In the genomic region with DNA sequence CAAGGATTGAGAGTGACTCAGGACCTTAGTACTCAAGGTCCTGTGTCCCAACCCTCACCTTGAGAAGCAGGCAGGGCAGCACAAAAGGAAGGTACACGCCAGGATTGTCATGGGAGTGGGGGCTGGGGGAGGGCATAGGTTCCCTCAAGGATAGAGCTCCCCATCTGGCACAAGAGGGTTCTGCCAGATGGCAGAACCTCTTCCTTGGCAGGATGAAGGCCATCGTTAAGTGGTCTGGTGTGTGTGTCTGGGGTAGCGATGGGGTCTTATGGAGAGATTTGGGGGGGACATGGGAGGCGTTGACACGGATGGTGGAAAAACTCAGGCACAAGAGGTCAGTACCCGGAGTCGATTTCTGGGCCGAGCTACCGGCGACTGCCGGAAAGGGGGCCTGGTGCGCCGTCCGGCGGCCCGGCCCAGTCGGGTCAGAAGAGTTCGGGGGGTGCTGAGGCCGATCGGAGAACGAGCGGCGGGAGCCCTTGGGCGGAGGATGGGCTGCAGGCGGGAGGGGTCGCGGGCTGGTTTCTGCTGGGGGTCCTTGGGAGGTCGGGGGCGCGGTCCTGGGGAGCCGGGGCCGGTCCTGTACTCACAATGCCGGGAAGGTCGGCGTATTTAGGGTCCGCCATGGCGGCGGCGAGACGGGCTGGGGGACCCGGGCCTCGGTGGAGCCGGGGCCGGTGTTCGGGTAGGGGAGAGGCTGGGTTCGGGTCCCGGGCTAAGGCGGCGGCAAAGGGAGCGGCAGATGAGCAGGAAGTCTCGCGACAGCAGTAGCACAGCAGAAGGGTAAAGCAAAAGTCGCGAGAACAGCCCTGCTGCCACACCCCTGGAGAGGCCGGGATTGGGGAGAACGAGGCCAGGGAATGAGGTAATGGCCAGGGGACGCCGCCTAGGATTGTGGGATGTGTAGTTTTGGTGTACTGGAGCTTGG, we compare ENCODE assay signal across 8 cellular contexts. TPM values are rescaled to one million over a fixed set of nuclear protein-coding genes. Genes with fewer than 3 reads are reported as not detected.
DNase-seq lines count a peak whose midpoint lies in the region; ATAC-seq and TF ChIP-seq lines count a peak whose summit lies in the region.

A gene (minus strand): TSS at position 755 of the 928 bp plus-strand sequence. CDS start 129 bp downstream, at position 626.

- peaks cover 15% of the 10 kb centered on the region for H3K4me1 ChIP-seq in testis

- H3K36me3 ChIP-seq in testis (ENCODE audit: low read depth, missing control alignments): no peaks in the 10 kb centered on the region

- ATAC-seq in HG02588 (IDR thresholded peaks at IDR 0.05; ENCODE audit: unreplicated experiment): peak; percentile 97
- ATAC-seq in SK-N-SH treated with all-trans-retinoic acid at 6 μM for 48 hours: peak; percentile 94
- peak; percentile 98 for ATAC-seq in omental fat pad (ENCODE audit: low FRiP score)

- H3K27ac ChIP-seq in testis: peak within 1 kb of the TSS; percentile 76 to 79

- H3K27me3 ChIP-seq in testis: no peaks in the 10 kb centered on the region

- DNase-seq in GM10248 (ENCODE audit: extremely low spot score): peak; percentile 98
- DNase-seq in NCI-H1092 (lab: John Stamatoyannopoulos, UW): peak; percentile 94
- peak; percentile 85 for DNase-seq in glomerular endothelial cell (ENCODE audit: extremely low read depth, low read depth, low spot score)
- DNase-seq in omental fat pad (ENCODE audit: low spot score): peak; percentile 82
- DNase-seq in testis: peak; percentile 99

- no peaks in the 10 kb centered on the region for H3K9me3 Mint-ChIP-seq in activated naive CD4-positive, alpha-beta T cell treated with anti-CD3 and anti-CD28 coated beads, Interleukin-2, amount 50 U/mL, for 24 hours

- H3K27me3 Mint-ChIP-seq in activated naive CD4-positive, alpha-beta T cell treated with anti-CD3 and anti-CD28 coated beads, Interleukin-2, amount 50 U/mL, for 24 hours: peaks cover 2% of the 10 kb centered on the region

- TF ChIP-seq CTCF in GM10248 (IDR thresholded peaks at IDR 0.05; ENCODE audit: control extremely low read depth, extremely low read depth, low read depth, missing control alignments): peak; percentile 29
- TF ChIP-seq CTCF in omental fat pad (IDR thresholded peaks at IDR 0.05): no peak
- TF ChIP-seq CTCF in testis (IDR thresholded peaks at IDR 0.05): no peak

- H3K4me1 Mint-ChIP-seq in activated naive CD4-positive, alpha-beta T cell treated with anti-CD3 and anti-CD28 coated beads, Interleukin-2, amount 50 U/mL, for 24 hours: peaks cover 50% of the 10 kb centered on the region

- intact Hi-C loops in testis (cut with DNase I; ENCODE audit: low total_unique reads): no loop called here

- no peak for TF ChIP-seq POLR2A in testis (IDR thresholded peaks at IDR 0.05)

- POLR2A ChIA-PET in GM10248 (lab: Yijun Ruan, JAX): interaction anchor here (1.0 to 1.6 kb wide), 2 partner anchors 9 to 27 kb away, joined by 6 to 9 read pairs; no protein-coding TSS in a partner anchor

- H3K27ac Mint-ChIP-seq in activated naive CD4-positive, alpha-beta T cell treated with anti-CD3 and anti-CD28 coated beads, Interleukin-2, amount 50 U/mL, for 24 hours: peak within 1 kb of the TSS; percentile 94

- CTCF ChIA-PET in GM10248 (lab: Yijun Ruan, JAX): interaction anchor here (1.0 to 3.6 kb wide), 8 partner anchors 9 to 90 kb away, joined by 3 to 19 read pairs (median 5); a partner anchor contains a TSS

- no peaks in the 10 kb centered on the region for H3K9me3 ChIP-seq in testis

- H3K4me3 ChIP-seq in testis: peak within 1 kb of the TSS; percentile 79 to 94

- H3K36me3 Mint-ChIP-seq in activated naive CD4-positive, alpha-beta T cell treated with anti-CD3 and anti-CD28 coated beads, Interleukin-2, amount 50 U/mL, for 24 hours: no peaks in the 10 kb centered on the region

- H3K4me3 Mint-ChIP-seq in activated naive CD4-positive, alpha-beta T cell treated with anti-CD3 and anti-CD28 coated beads, Interleukin-2, amount 50 U/mL, for 24 hours: peak within 1 kb of the TSS; percentile 98

- 0 to 1% methylated on average over 52 to 58 of the region's 58 CpGs for WGBS in testis, 2 donors

TF ChIP-seq in SK-N-SH treated with all-trans-retinoic acid at 6 μM for 48 hours, 23 proteins besides CTCF, POLR2A, EP300 and RAD21:
- TF ChIP-seq RARB (CRISPR knock-in tag; IDR thresholded peaks at IDR 0.05) (no peak), OSR1 (CRISPR knock-in tag; IDR thresholded peaks at IDR 0.05) (no peak), BACH2 (CRISPR knock-in tag; IDR thresholded peaks at IDR 0.05; ENCODE audit: borderline replicate concordance) (no peak), CSDC2 (CRISPR knock-in tag; IDR thresholded peaks at IDR 0.05) (no peak), ZNF8 (CRISPR knock-in tag; IDR thresholded peaks at IDR 0.05) (no peak), TOX (CRISPR knock-in tag; IDR thresholded peaks at IDR 0.05; ENCODE audit: borderline replicate concordance) (no peak), GLIS3 (CRISPR knock-in tag; IDR thresholded peaks at IDR 0.05) (no peak), ZC3H10 (CRISPR knock-in tag; IDR thresholded peaks at IDR 0.05) (no peak), TCF4 (CRISPR knock-in tag; IDR thresholded peaks at IDR 0.05; ENCODE audit: borderline replicate concordance) (no peak), ZFP3 (CRISPR knock-in tag; IDR thresholded peaks at IDR 0.05) (no peak)
- TF ChIP-seq, protein P1, sequence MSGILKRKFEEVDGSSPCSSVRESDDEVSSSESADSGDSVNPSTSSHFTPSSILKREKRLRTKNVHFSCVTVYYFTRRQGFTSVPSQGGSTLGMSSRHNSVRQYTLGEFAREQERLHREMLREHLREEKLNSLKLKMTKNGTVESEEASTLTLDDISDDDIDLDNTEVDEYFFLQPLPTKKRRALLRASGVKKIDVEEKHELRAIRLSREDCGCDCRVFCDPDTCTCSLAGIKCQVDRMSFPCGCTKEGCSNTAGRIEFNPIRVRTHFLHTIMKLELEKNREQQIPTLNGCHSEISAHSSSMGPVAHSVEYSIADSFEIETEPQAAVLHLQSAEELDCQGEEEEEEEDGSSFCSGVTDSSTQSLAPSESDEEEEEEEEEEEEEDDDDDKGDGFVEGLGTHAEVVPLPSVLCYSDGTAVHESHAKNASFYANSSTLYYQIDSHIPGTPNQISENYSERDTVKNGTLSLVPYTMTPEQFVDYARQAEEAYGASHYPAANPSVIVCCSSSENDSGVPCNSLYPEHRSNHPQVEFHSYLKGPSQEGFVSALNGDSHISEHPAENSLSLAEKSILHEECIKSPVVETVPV (CRISPR knock-in tag; IDR thresholded peaks at IDR 0.05): no peak
- TF ChIP-seq, protein P2, sequence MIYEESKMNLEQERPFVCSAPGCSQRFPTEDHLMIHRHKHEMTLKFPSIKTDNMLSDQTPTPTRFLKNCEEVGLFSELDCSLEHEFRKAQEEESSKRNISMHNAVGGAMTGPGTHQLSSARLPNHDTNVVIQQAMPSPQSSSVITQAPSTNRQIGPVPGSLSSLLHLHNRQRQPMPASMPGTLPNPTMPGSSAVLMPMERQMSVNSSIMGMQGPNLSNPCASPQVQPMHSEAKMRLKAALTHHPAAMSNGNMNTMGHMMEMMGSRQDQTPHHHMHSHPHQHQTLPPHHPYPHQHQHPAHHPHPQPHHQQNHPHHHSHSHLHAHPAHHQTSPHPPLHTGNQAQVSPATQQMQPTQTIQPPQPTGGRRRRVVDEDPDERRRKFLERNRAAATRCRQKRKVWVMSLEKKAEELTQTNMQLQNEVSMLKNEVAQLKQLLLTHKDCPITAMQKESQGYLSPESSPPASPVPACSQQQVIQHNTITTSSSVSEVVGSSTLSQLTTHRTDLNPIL (CRISPR knock-in tag; IDR thresholded peaks at IDR 0.05; ENCODE audit: low read depth): no peak
- TF ChIP-seq, protein P3, sequence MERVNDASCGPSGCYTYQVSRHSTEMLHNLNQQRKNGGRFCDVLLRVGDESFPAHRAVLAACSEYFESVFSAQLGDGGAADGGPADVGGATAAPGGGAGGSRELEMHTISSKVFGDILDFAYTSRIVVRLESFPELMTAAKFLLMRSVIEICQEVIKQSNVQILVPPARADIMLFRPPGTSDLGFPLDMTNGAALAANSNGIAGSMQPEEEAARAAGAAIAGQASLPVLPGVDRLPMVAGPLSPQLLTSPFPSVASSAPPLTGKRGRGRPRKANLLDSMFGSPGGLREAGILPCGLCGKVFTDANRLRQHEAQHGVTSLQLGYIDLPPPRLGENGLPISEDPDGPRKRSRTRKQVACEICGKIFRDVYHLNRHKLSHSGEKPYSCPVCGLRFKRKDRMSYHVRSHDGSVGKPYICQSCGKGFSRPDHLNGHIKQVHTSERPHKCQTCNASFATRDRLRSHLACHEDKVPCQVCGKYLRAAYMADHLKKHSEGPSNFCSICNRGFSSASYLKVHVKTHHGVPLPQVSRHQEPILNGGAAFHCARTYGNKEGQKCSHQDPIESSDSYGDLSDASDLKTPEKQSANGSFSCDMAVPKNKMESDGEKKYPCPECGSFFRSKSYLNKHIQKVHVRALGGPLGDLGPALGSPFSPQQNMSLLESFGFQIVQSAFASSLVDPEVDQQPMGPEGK (CRISPR knock-in tag; IDR thresholded peaks at IDR 0.05; ENCODE audit: borderline replicate concordance): no peak

RNA-seq across cellular contexts. Expression of the gene that starts here (rescaled TPM):
- total RNA-seq in glomerular endothelial cell: 227 and 287 TPM in 2 replicates
- total RNA-seq in omental fat pad: 100 to 1,000 TPM in 3 of 4 donors, 10 to 100 TPM in 1; 96.0 to 134 (median 123) TPM
- 100 to 1,000 TPM; 109 to 122 TPM for total RNA-seq in testis
- 196 TPM for polyA plus RNA-seq in testis (ENCODE audit: insufficient read depth, low read depth, low replicate concordance)

Comparison
In these comparisons a context has a peak if more than half of its experiments do, and no peak if none do; other contexts are left out.
1. Peak in every context shown above with its lines: DNase-seq, ATAC-seq, H3K4me3 ChIP-seq and H3K27ac ChIP-seq.